In genomic region chr1:183676515-183677189, GRCh38 we compare ENCODE assay signal across 1 cellular context.
TF ChIP-seq lines count a peak whose summit lies in the region.

No MANE protein-coding gene starts in this region.

TF ChIP-seq in GM12878, 131 proteins besides CTCF, POLR2A, EP300 and RAD21 (continued from another document):
- no peak for TF ChIP-seq BMI1 (IDR thresholded peaks at IDR 0.05; ENCODE audit: borderline replicate concordance)
- no peak for TF ChIP-seq SUPT20H (IDR thresholded peaks at IDR 0.05; ENCODE audit: borderline replicate concordance, control insufficient read depth, low read depth, low read length)
- no peak for TF ChIP-seq MTA2 (IDR thresholded peaks at IDR 0.05; ENCODE audit: low read depth)
- no peak for TF ChIP-seq CHD2 (IDR thresholded peaks at IDR 0.05; ENCODE audit: borderline replicate concordance, low read depth, low read length)
- TF ChIP-seq HDGF (IDR thresholded peaks at IDR 0.05) = no peak
- no peak for TF ChIP-seq SIX5 (IDR thresholded peaks at IDR 0.05; ENCODE audit: low read depth, low read length, severe bottlenecking)
- no peak for TF ChIP-seq PBX3 (IDR thresholded peaks at IDR 0.05; ENCODE audit: insufficient replicate concordance, low read depth, low read length)
- no peak for TF ChIP-seq ZNF384 (IDR thresholded peaks at IDR 0.05; ENCODE audit: borderline replicate concordance, low read depth, low read length)
- no peak for TF ChIP-seq ETV6 (conservative IDR thresholded peaks at IDR 0.05 in 1 of 2, IDR thresholded peaks at IDR 0.05 in 1 of 2; ENCODE audit: borderline replicate concordance in 1 of 2, low read depth in 1 of 2)
- TF ChIP-seq MEF2A (IDR thresholded peaks at IDR 0.05; ENCODE audit: insufficient read depth, low read depth, low read length) = no peak
- TF ChIP-seq ZBED1 (IDR thresholded peaks at IDR 0.05; ENCODE audit: borderline replicate concordance) = no peak
- no peak for TF ChIP-seq CBFB (IDR thresholded peaks at IDR 0.05; ENCODE audit: low read depth)
- no peak for TF ChIP-seq IKZF1 (conservative IDR thresholded peaks at IDR 0.05)
- no peak for TF ChIP-seq IRF3 (IDR thresholded peaks at IDR 0.05)
